ENCODE assay signal across 8 cellular contexts in the genomic region with DNA sequence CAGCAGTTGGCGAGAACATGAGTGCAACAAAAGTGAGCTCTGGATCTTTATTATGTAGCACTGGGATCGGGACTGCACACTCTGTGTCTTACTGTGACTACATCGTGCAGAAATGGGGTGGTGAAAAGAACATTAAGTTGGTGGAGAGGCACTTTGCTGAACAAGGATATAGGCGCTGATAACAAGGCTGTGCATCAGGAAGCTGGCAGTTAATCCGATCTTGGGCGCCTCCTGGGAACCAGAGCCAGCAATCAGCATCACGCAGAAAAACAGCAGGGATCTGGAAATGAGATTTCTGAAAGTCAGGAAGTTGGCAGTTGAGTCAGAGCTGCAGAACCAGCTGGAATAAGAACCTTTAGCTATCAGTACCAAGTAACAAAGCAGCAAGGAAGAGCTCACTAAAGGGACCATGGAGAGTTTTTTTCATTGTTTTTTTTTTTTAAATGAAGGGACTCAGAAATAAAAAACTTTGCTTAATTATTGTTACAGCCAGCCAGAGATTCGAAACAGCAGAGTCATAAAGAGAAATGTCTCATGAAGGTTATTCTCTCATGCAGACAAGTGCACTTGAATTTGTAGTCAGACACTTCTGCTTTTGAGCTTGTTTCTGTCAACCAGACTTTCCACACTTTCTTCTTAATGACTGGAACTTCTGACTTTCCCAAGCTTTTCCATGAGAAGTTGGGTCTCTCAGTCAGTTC. TPM values are rescaled to one million over a fixed set of nuclear protein-coding genes. Genes with fewer than 3 reads are reported as not detected.
DNase-seq lines count a peak whose midpoint lies in the region; ATAC-seq, FAIRE-seq and TF ChIP-seq lines count a peak whose summit lies in the region.

No MANE protein-coding gene starts in this region.

- TF ChIP-seq POLR2A in body of pancreas (IDR thresholded peaks at IDR 0.05), result no peak

- WGBS in body of pancreas, 2 donors, result 30 to 39% methylated on average over 8 of the region's 8 CpGs

- no peaks in the 10 kb centered on the region for H3K9me3 ChIP-seq in keratinocyte (ENCODE audit: control insufficient read depth, low read depth, low read length)
- H3K9me3 ChIP-seq in body of pancreas, result no peaks in the 10 kb centered on the region

- peak; percentile 64 for FAIRE-seq in keratinocyte (lab: Jason Lieb, UNC)

- H3K4me2 ChIP-seq in keratinocyte (ENCODE audit: control insufficient read depth, extremely low read depth, insufficient read depth, low read depth, low read length), result no peak overlapping the region

- dilution Hi-C loops in keratinocyte (cut with MboI; ENCODE audit: extremely low pct_ligation_motif_present, low sequenced_read_pairs), result no loop called here

- peaks cover 14% of the 10 kb centered on the region for H3K4me1 ChIP-seq in keratinocyte (ENCODE audit: control insufficient read depth, extremely low read depth, insufficient read depth, low read length)
- peaks cover 6% of the 10 kb centered on the region for H3K4me1 ChIP-seq in body of pancreas

- peak; percentile 64 for ATAC-seq in HG02610 (IDR thresholded peaks at IDR 0.05; ENCODE audit: unreplicated experiment)
- ATAC-seq in body of pancreas, result no peak

- H3K9me1 ChIP-seq in keratinocyte (ENCODE audit: control insufficient read depth, extremely low read depth, insufficient read depth, low read length), result no peaks in the 10 kb centered on the region

- peak overlapping the region; percentile 8 for H2AFZ ChIP-seq in keratinocyte (ENCODE audit: control insufficient read depth, low read length)

- H3K79me2 ChIP-seq in keratinocyte (ENCODE audit: control insufficient read depth, insufficient read depth, low read length), result no peaks in the 10 kb centered on the region

- TF ChIP-seq CTCF in GM10266 (IDR thresholded peaks at IDR 0.05; ENCODE audit: control insufficient read depth, insufficient read depth, low read depth, missing control alignments), result no peak
- peak in 1 of 3 experiments; percentile 31 for TF ChIP-seq CTCF in keratinocyte (optimal IDR thresholded peaks at IDR 0.05 in 1 of 3, IDR thresholded peaks at IDR 0.05 in 1 of 3, conservative IDR thresholded peaks at IDR 0.05 in 1 of 3; ENCODE audit: extremely low read depth in 1 of 3, insufficient read depth in 2 of 3, low read length in 3 of 3)
- TF ChIP-seq CTCF in body of pancreas (IDR thresholded peaks at IDR 0.05), result no peak

- H3K4me3 ChIP-seq in keratinocyte (ENCODE audit: control insufficient read depth in 2 of 3, extremely low read depth in 1 of 3, insufficient read depth in 2 of 3, low read depth in 1 of 3, low read length in 3 of 3) (no peak overlapping the region), body of pancreas (no peak overlapping the region)

- H3K27ac ChIP-seq in keratinocyte (ENCODE audit: control insufficient read depth, insufficient read depth, low read length) (no peak overlapping the region), body of pancreas (no peak overlapping the region)

- H3K9ac ChIP-seq in keratinocyte (ENCODE audit: control insufficient read depth, extremely low read depth, insufficient read depth, low read length), result no peak overlapping the region

- in situ Hi-C loops in SK-MEL-5 (cut with HindIII; ENCODE audit: low pct_unique_long_range_greater_than_20kb, low sequenced_read_pairs), result no loop called here

- DNase-seq in GM10266 (ENCODE audit: extremely low spot score) (peak; percentile 57), SK-MEL-5 (ENCODE audit: low read depth, low spot score) (peak; percentile 42), keratinocyte (ENCODE audit: low read depth, low spot score) (no peak), body of pancreas (no peak), NCI-H1048 (lab: John Stamatoyannopoulos, UW) (no peak)
- DNase-seq in activated CD4-positive, alpha-beta T cell treated with anti-CD3 and anti-CD28 coated beads for 4 hours, result no peak
- no peak for DNase-seq in activated effector memory CD4-positive, alpha-beta T cell treated with anti-CD3 and anti-CD28 coated beads, Interleukin-2, amount 50 U/mL, for 16 hours

- H4K20me1 ChIP-seq in keratinocyte (ENCODE audit: control insufficient read depth, extremely low read depth, insufficient read depth, low read length), result no peaks in the 10 kb centered on the region

- H3K36me3 ChIP-seq in keratinocyte (ENCODE audit: control insufficient read depth in 2 of 2, extremely low read depth in 1 of 2, insufficient read depth in 2 of 2, low read length in 2 of 2) (no peaks in the 10 kb centered on the region), body of pancreas (replicated peaks in 1 of 2; ENCODE audit: insufficient read depth in 1 of 2, low read depth in 2 of 2) (no peaks in the 10 kb centered on the region)

- no peaks in the 10 kb centered on the region for H3K27me3 ChIP-seq in keratinocyte (ENCODE audit: control insufficient read depth, extremely low read depth, insufficient read depth, low read length)
- no peaks in the 10 kb centered on the region for H3K27me3 ChIP-seq in body of pancreas

- intact Hi-C loops in body of pancreas (cut with DNase I), result no loop called here

RNA-seq across cellular contexts. Expression of a gene that starts 22.8 kb away (rescaled TPM):
- total RNA-seq in SK-MEL-5 (2014; rRNA removed; shearing (Covaris generic)), result 1.3 and 1.8 TPM in 2 replicates
- polyA plus RNA-seq in SK-MEL-5 (2015; cell fraction: cytosol; rRNA removed), result 1.3 and 1.5 TPM in 2 replicates
- 0.92 and 2.4 TPM in 2 replicates for polyA plus RNA-seq in SK-MEL-5 (2015; cell fraction: nucleus; rRNA removed)
- polyA plus RNA-seq in keratinocyte, result 3.1 to 7.6 TPM (median 4.4 TPM) in 3 replicates
- 1.5 TPM for polyA plus RNA-seq in keratinocyte (2011; ENCODE audit: low read depth)
- 2.9 and 4.8 TPM in 2 replicates for polyA plus RNA-seq in keratinocyte (2011; cell fraction: cytosol; rRNA removed)
- polyA plus RNA-seq in keratinocyte (2011; cell fraction: nucleus; rRNA removed), result 7.7 and 8.6 TPM in 2 replicates
- 2.4 and 2.5 TPM in 2 replicates for polyA plus RNA-seq in keratinocyte (2012; ENCODE audit: low replicate concordance)
- 2.1 to 17.5 TPM (median 16.9 TPM) in 3 replicates for polyA minus RNA-seq in keratinocyte
- polyA minus RNA-seq in keratinocyte (2011; cell fraction: cytosol; rRNA and poly(A)+ RNA removed), result 4.4 TPM
- polyA minus RNA-seq in keratinocyte (2011; cell fraction: nucleus; rRNA and poly(A)+ RNA removed), result 15.6 and 36.9 TPM in 2 replicates
- total RNA-seq in body of pancreas, result 1 to 10 TPM; 2.0 to 4.7 TPM

Comparison
In these comparisons a context has a peak if more than half of its experiments do, and no peak if none do; other contexts are left out.
1. DNase-seq: peak in GM10266 (single experiment) and SK-MEL-5 (single experiment); none in keratinocyte (single experiment), body of pancreas (0 of 4), NCI-H1048 (single experiment), activated CD4-positive, alpha-beta T cell treated with anti-CD3 and anti-CD28 coated beads for 4 hours (0 of 2) and activated effector memory CD4-positive, alpha-beta T cell treated with anti-CD3 and anti-CD28 coated beads, Interleukin-2, amount 50 U/mL, for 16 hours (single experiment).